Comparison of ENCODE assay signal across 10 cellular contexts in genomic region chr4:118823471-118823870, GRCh38. TPM values are rescaled to one million over a fixed set of nuclear protein-coding genes. Genes with fewer than 3 reads are reported as not detected.
DNase-seq lines count a peak whose midpoint lies in the region; ATAC-seq and TF ChIP-seq lines count a peak whose summit lies in the region.
"Had no signal": no experiment of that assay in that cellular context is flagged by ENCODE, and none has a peak within 500 bp of the region (broad histone marks: within the 10 kb centered on the region; RNA-seq: fewer than 3 reads in every experiment).

No MANE protein-coding gene starts in this region.

- H3K4me1 ChIP-seq in left lung: peaks cover 7 to 20% of the 10 kb centered on the region in 2 donors

- H3K9me3 Mint-ChIP-seq in activated T-cell treated with anti-CD3 and anti-CD28 coated beads, Interleukin-2, amount 50 U/mL, for 4 hours: no peaks in the 10 kb centered on the region
- H3K9me3 Mint-ChIP-seq: mesothelial cell of epicardium had no signal

- H3K9me3 ChIP-seq in left lung: no peaks in the 10 kb centered on the region

- no peak overlapping the region for H3K4me3 Mint-ChIP-seq in activated T-cell treated with anti-CD3 and anti-CD28 coated beads, Interleukin-2, amount 50 U/mL, for 4 hours
- H3K4me3 Mint-ChIP-seq: mesothelial cell of epicardium had no signal

- peak; percentile 76 for ATAC-seq in left lung
- no peak for ATAC-seq in activated T-cell treated with anti-CD3 and anti-CD28 coated beads, Interleukin-2, amount 50 U/mL, for 4 hours
- no peak for ATAC-seq in GM19455 (IDR thresholded peaks at IDR 0.05; ENCODE audit: unreplicated experiment)
- no peak for ATAC-seq in HG03439 (IDR thresholded peaks at IDR 0.05; ENCODE audit: unreplicated experiment)

- no peak overlapping the region for H3K4me3 ChIP-seq in left lung

- no peaks in the 10 kb centered on the region for H3K27me3 ChIP-seq in left lung

- intact Hi-C loops in left lung (cut with DNase I): no loop called here

- peaks cover 0 to 42% of the 10 kb centered on the region in 2 donors for H3K36me3 ChIP-seq in left lung

- TF ChIP-seq CTCF in left lung (IDR thresholded peaks at IDR 0.05): no peak

- no peaks in the 10 kb centered on the region for H3K27me3 Mint-ChIP-seq in activated T-cell treated with anti-CD3 and anti-CD28 coated beads, Interleukin-2, amount 50 U/mL, for 4 hours (ENCODE audit: low read depth)

- peaks cover 23% of the 10 kb centered on the region for H3K4me1 Mint-ChIP-seq in activated T-cell treated with anti-CD3 and anti-CD28 coated beads, Interleukin-2, amount 50 U/mL, for 4 hours (ENCODE audit: low read depth)

- DNase-seq in DMS153 (lab: John Stamatoyannopoulos, UW) (peak; percentile 63), NCI-H2081 (lab: John Stamatoyannopoulos, UW) (peak; percentile 36 to 85), astrocyte of the hippocampus (ENCODE audit: low read depth, low spot score) (peak; percentile 66), left lung (no peak), SK-N-DZ (ENCODE audit: low spot score) (no peak)
- no peak for DNase-seq in activated T-cell treated with anti-CD3 and anti-CD28 coated beads, Interleukin-2, amount 50 U/mL, for 4 hours
- DNase-seq: posterior cingulate gyrus had no signal

- H3K36me3 Mint-ChIP-seq in activated T-cell treated with anti-CD3 and anti-CD28 coated beads, Interleukin-2, amount 50 U/mL, for 4 hours (ENCODE audit: insufficient read depth): peaks cover 28% of the 10 kb centered on the region

- H3K27ac ChIP-seq in left lung: no peak overlapping the region

RNA-seq across cellular contexts. Expression of gene SEC24D, which starts 12.5 kb away (rescaled TPM):
- total RNA-seq in left lung: 10 to 100 TPM; 97.0 to 99.4 TPM
- 10 to 100 TPM; 24.4 to 32.7 (median 30.7) TPM for total RNA-seq in activated T-cell treated with anti-CD3 and anti-CD28 coated beads, Interleukin-2, amount 50 U/mL, for 4 hours
- polyA plus RNA-seq in SK-N-DZ (2014; cell fraction: cytosol; rRNA removed): 18.2 and 20.5 TPM in 2 replicates
- 8.2 and 9.9 TPM in 2 replicates for polyA plus RNA-seq in SK-N-DZ (2014; cell fraction: nucleus; rRNA removed)

Comparison
In these comparisons a context has a peak if more than half of its experiments do, and no peak if none do; other contexts are left out.
1. DNase-seq: peak in DMS153 (single experiment), NCI-H2081 (2 of 2) and astrocyte of the hippocampus (single experiment); none in left lung (0 of 2), activated T-cell treated with anti-CD3 and anti-CD28 coated beads, Interleukin-2, amount 50 U/mL, for 4 hours (single experiment) and SK-N-DZ (single experiment).